In genomic region chr7:94436700-94437099, GRCh38 we compare ENCODE assay signal across 13 cellular contexts. TPM values are rescaled to one million over a fixed set of nuclear protein-coding genes. Genes with fewer than 3 reads are reported as not detected.
"Had no signal": no experiment of that assay in that cellular context is flagged by ENCODE, and none has a peak within 500 bp of the region (broad histone marks: within the 10 kb centered on the region; RNA-seq: fewer than 3 reads in every experiment).

No MANE protein-coding gene starts in this region.

- H3K9me3 ChIP-seq: SJCRH30 had no signal

- H3K27ac ChIP-seq: SJCRH30, VCaP had no signal

- H3K27ac Mint-ChIP-seq: activated CD4-positive, alpha-beta memory T cell treated with anti-CD3 and anti-CD28 coated beads, Interleukin-2, amount 10 ng/mL, durations not matched to agents 7 days and 5 days; activated CD4-positive, alpha-beta T cell treated with anti-CD3 and anti-CD28 coated beads for 36 hours; activated naive CD4-positive, alpha-beta T cell treated with anti-CD3 and anti-CD28 coated beads for 36 hours; activated naive CD8-positive, alpha-beta T cell; activated T-helper 17 cell treated with anti-CD3 and anti-CD28 coated beads, Interleukin-2, amount 50 U/mL, for 72 hours; brain had no signal

- DNase-seq: activated gamma-delta T cell, NCI-H446 treated with DMSO at 0.1 percent for 48 hours, NCI-H524 treated with DMSO at 0.1 percent for 48 hours, NCI-H774 had no signal

- H3K4me3 ChIP-seq: SJCRH30 had no signal

- H3K9me3 Mint-ChIP-seq: activated CD4-positive, alpha-beta memory T cell treated with anti-CD3 and anti-CD28 coated beads, Interleukin-2, amount 10 ng/mL, durations not matched to agents 7 days and 5 days; activated naive CD4-positive, alpha-beta T cell treated with anti-CD3 and anti-CD28 coated beads for 36 hours; activated T-helper 17 cell treated with anti-CD3 and anti-CD28 coated beads, Interleukin-2, amount 50 U/mL, for 72 hours; central memory CD8-positive, alpha-beta T cell had no signal

- H3K27me3 ChIP-seq: SJCRH30 had no signal

- H3K4me3 Mint-ChIP-seq: activated CD4-positive, alpha-beta memory T cell treated with anti-CD3 and anti-CD28 coated beads, Interleukin-2, amount 10 ng/mL, durations not matched to agents 7 days and 5 days; activated CD4-positive, alpha-beta T cell treated with anti-CD3 and anti-CD28 coated beads for 36 hours; activated naive CD4-positive, alpha-beta T cell treated with anti-CD3 and anti-CD28 coated beads for 36 hours; activated naive CD8-positive, alpha-beta T cell; activated T-helper 17 cell treated with anti-CD3 and anti-CD28 coated beads, Interleukin-2, amount 50 U/mL, for 72 hours; brain; central memory CD8-positive, alpha-beta T cell had no signal

- H3K4me1 ChIP-seq: SJCRH30 had no signal

- H3K4me1 Mint-ChIP-seq: activated CD4-positive, alpha-beta memory T cell treated with anti-CD3 and anti-CD28 coated beads, Interleukin-2, amount 10 ng/mL, durations not matched to agents 7 days and 5 days; activated CD4-positive, alpha-beta T cell treated with anti-CD3 and anti-CD28 coated beads for 36 hours; activated T-helper 17 cell treated with anti-CD3 and anti-CD28 coated beads, Interleukin-2, amount 50 U/mL, for 72 hours had no signal

- H3K36me3 Mint-ChIP-seq: activated naive CD8-positive, alpha-beta T cell; brain had no signal

- H3K27me3 Mint-ChIP-seq: brain had no signal

- H3K36me3 ChIP-seq: SJCRH30 had no signal

RNA-seq across cellular contexts. Expression of gene COL1A2, which starts 42.0 kb away (rescaled TPM):
- total RNA-seq: activated T-helper 17 cell treated with anti-CD3 and anti-CD28 coated beads, Interleukin-2, amount 50 U/mL, for 72 hours had no signal
